22 cellular contexts compared by ENCODE assay signal in the genomic region with DNA sequence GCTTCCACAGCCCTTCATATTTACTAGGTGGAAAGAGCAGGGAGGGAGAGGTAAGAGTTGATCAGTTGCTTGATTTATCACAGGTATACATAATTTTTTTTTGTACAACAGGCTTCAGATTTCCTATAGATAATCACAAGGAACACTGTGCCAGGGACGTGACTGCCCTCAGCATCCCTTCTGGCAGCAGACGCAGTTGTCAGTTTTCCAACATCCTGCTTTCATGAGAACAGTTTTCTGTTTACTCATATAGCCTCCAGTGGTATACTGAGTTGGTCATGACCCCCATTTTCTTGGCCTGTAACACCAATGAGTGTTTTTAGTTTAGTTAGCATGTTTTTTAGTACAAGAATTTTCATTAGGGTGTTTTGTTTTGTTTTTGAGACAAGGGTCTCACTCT. TPM values are rescaled to one million over a fixed set of nuclear protein-coding genes. Genes with fewer than 3 reads are reported as not detected.
DNase-seq lines count a peak whose midpoint lies in the region; TF ChIP-seq lines count a peak whose summit lies in the region.
"Had no signal": no experiment of that assay in that cellular context is flagged by ENCODE, and none has a peak within 500 bp of the region (broad histone marks: within the 10 kb centered on the region; RNA-seq: fewer than 3 reads in every experiment).

No MANE protein-coding gene starts in this region.

- in situ Hi-C loops in transverse colon (cut with MboI; ENCODE audit: low pct_ligation_motif_present in 1 of 4, low pct_unique_long_range_greater_than_20kb in 1 of 4, low sequenced_read_pairs in 3 of 4), result no loop called here

- no peaks in the 10 kb centered on the region for H3K27me3 ChIP-seq in MG63
- H3K27me3 ChIP-seq in transverse colon, result no peaks in the 10 kb centered on the region
- no peaks in the 10 kb centered on the region for H3K27me3 ChIP-seq in A673 (replicated peaks; ENCODE audit: insufficient read depth, low read depth, low read length, poor library complexity)
- H3K27me3 ChIP-seq: sigmoid colon, testis had no signal

- no peak for TF ChIP-seq EP300 in transverse colon (IDR thresholded peaks at IDR 0.05; ENCODE audit: low read depth)

- no TSS peak for BruUV-seq in A673 (replicated peaks; lab: Mats Ljungman, UMichigan)

- no peak overlapping the region for H3K4me3 ChIP-seq in AG10803 (ENCODE audit: low read length)
- H3K4me3 ChIP-seq in MG63, result no peak overlapping the region
- H3K4me3 ChIP-seq in choroid plexus epithelial cell (ENCODE audit: low read depth, low read length), result no peak overlapping the region
- H3K4me3 ChIP-seq in foreskin fibroblast (ENCODE audit: low read depth in 1 of 2, low read length in 2 of 2), result no peak overlapping the region
- no peak overlapping the region for H3K4me3 ChIP-seq in transverse colon
- H3K4me3 ChIP-seq in A673 (ENCODE audit: low read depth, low read length, poor library complexity, severe bottlenecking), result no peak overlapping the region
- H3K4me3 ChIP-seq: sigmoid colon, testis had no signal

- 50 to 70% methylated on average over 1 to 2 of the region's 2 CpGs for WGBS in transverse colon (ENCODE audit: low coverage in 1 of 2), 2 donors

- intact Hi-C loops in transverse colon (cut with DNase I; ENCODE audit: low total_unique reads) (no loop called here), A673 (cut with micrococcal nuclease; ENCODE audit: unreplicated experiment) (no loop called here)

- no peak for TF ChIP-seq CTCF in AG10803 (conservative IDR thresholded peaks at IDR 0.05; ENCODE audit: low read length)
- TF ChIP-seq CTCF in choroid plexus epithelial cell (conservative IDR thresholded peaks at IDR 0.05; ENCODE audit: low read depth, low read length), result no peak
- TF ChIP-seq CTCF in foreskin fibroblast (IDR thresholded peaks at IDR 0.05; ENCODE audit: low read depth, low read length), result no peak
- no peak for TF ChIP-seq CTCF in transverse colon (IDR thresholded peaks at IDR 0.05)
- no peak for TF ChIP-seq CTCF in A673 (conservative IDR thresholded peaks at IDR 0.05; ENCODE audit: low read depth, low read length)

- H3K9me3 ChIP-seq in MG63 (peaks cover 26% of the 10 kb centered on the region), transverse colon (peaks cover 0 to 6% of the 10 kb centered on the region in 2 donors), A673 (ENCODE audit: low read depth, low read length, poor library complexity, severe bottlenecking) (peaks cover 11% of the 10 kb centered on the region)
- H3K9me3 ChIP-seq: testis had no signal

- no peak for TF ChIP-seq POLR2A in transverse colon (IDR thresholded peaks at IDR 0.05)

- H3K27ac ChIP-seq in transverse colon (no peak overlapping the region), A673 (ENCODE audit: low read depth, low read length, poor library complexity, severe bottlenecking) (no peak overlapping the region)
- H3K27ac ChIP-seq: RWPE1, sigmoid colon, testis had no signal

- H3K36me3 ChIP-seq in MG63 (no peaks in the 10 kb centered on the region), transverse colon (no peaks in the 10 kb centered on the region), A673 (ENCODE audit: insufficient read depth, low read length, poor library complexity, severe bottlenecking) (no peaks in the 10 kb centered on the region)
- H3K36me3 ChIP-seq: sigmoid colon had no signal

- CTCF ChIA-PET in A673 (lab: Charles Lee), result no interaction called here

- POLR2A ChIA-PET in A673 (lab: Charles Lee; ENCODE audit: low non-redundant PET), result interaction anchor here (0.6 kb wide), 1 partner anchor 26 kb away, joined by 4 read pairs; no protein-coding TSS in a partner anchor

- H3K4me1 ChIP-seq in transverse colon, result no peaks in the 10 kb centered on the region
- H3K4me1 ChIP-seq in A673 (ENCODE audit: insufficient read depth, low read length, poor library complexity, severe bottlenecking), result no peaks in the 10 kb centered on the region
- H3K4me1 ChIP-seq: sigmoid colon had no signal

- DNase-seq in AG10803 (ENCODE audit: low read depth) (peak; percentile 42), MG63 (peak; percentile 85), choroid plexus epithelial cell (ENCODE audit: low read depth) (peak; percentile 17), foreskin fibroblast (peak; percentile 70 to 80), transverse colon (no peak), GF-D8 (lab: John Stamatoyannopoulos, UW) (no peak), RPMI8226 (no peak), A673 (ENCODE audit: low spot score) (no peak)
- DNase-seq: activated CD8-positive, alpha-beta T cell treated with anti-CD3 and anti-CD28 coated beads, Interleukin-2, amount 10 ng/mL, durations not matched to agents 7 days and 5 days; activated naive CD4-positive, alpha-beta T cell treated with anti-CD3 and anti-CD28 coated beads, Interleukin-2, amount 50 U/mL, for 16 hours; activated T-cell treated with anti-CD3 and anti-CD28 coated beads, Interleukin-2, amount 50 U/mL, for 48 hours; C1 segment of cervical spinal cord; GDM1; GOT3; KG1; natural killer cell; NCI-H1048; NCI-H2081; sigmoid colon; T-helper 9 cell; testis had no signal

RNA-seq across cellular contexts. Expression of a gene that starts 37.9 kb away (rescaled TPM):
- total RNA-seq in MG63 (2014; rRNA removed; shearing (Covaris generic); ENCODE audit: low replicate concordance), result 28.5 and 33.0 TPM in 2 replicates
- 100 to 1,000 TPM; 278 to 549 (median 404) TPM for total RNA-seq in transverse colon
- total RNA-seq in A673 (2021), result 110 and 118 TPM in 2 replicates

RNA-seq across cellular contexts. Expression of a gene that starts 39.1 kb away (rescaled TPM):
- 12.1 and 16.7 TPM in 2 replicates for total RNA-seq in MG63 (2014; rRNA removed; shearing (Covaris generic); ENCODE audit: low replicate concordance)
- total RNA-seq in transverse colon, result 100 to 1,000 TPM in 3 of 4 donors, 10 to 100 TPM in 1; 71.1 to 126 (median 119) TPM
- total RNA-seq in A673 (2021), result 14.8 and 19.8 TPM in 2 replicates

Comparison
In these comparisons a context has a peak if more than half of its experiments do, and no peak if none do; other contexts are left out.
1. DNase-seq: peak in AG10803 (single experiment), MG63 (single experiment), choroid plexus epithelial cell (single experiment) and foreskin fibroblast (2 of 2); none in transverse colon (single experiment), GF-D8 (single experiment), RPMI8226 (single experiment) and A673 (single experiment).